In genomic region chr4:180909279-180909678, GRCh38 we compare ENCODE assay signal across 11 cellular contexts.
DNase-seq lines count a peak whose midpoint lies in the region; TF ChIP-seq lines count a peak whose summit lies in the region.
"Had no signal": no experiment of that assay in that cellular context is flagged by ENCODE, and none has a peak within 500 bp of the region (broad histone marks: within the 10 kb centered on the region; RNA-seq: fewer than 3 reads in every experiment).

No MANE protein-coding gene starts in this region.

- DNase-seq in AG08396 (ENCODE audit: low spot score), result peak; percentile 29
- DNase-seq in GM13977 (ENCODE audit: low spot score), result peak; percentile 18
- peak; percentile 9 for DNase-seq in NCI-H146 treated with DMSO at 0.1 percent for 48 hours (lab: John Stamatoyannopoulos, UW; ENCODE audit: unreplicated experiment)
- no peak for DNase-seq in foreskin fibroblast
- DNase-seq in amniotic stem cell (lab: John Stamatoyannopoulos, UW), result no peak
- DNase-seq in activated CD4-positive, alpha-beta T cell treated with anti-CD3 and anti-CD28 coated beads for 4 hours, result no peak
- DNase-seq in Ammon's horn (ENCODE audit: low spot score), result no peak
- no peak for DNase-seq in osteocyte (ENCODE audit: extremely low spot score, unreplicated experiment)
- DNase-seq: activated CD4-positive, alpha-beta T cell treated with anti-CD3 and anti-CD28 coated beads, Interleukin-2, amount 10 ng/mL, durations not matched to agents 7 days and 5 days; activated naive CD8-positive, alpha-beta T cell treated with anti-CD3 and anti-CD28 coated beads, Interleukin-2, amount 50 U/mL, for 24 hours; mesenchymal stem cell had no signal

- peak; percentile 47 for TF ChIP-seq CTCF in GM13977 (IDR thresholded peaks at IDR 0.05; ENCODE audit: extremely low read depth, insufficient read depth, missing control alignments)
- peak; percentile 20 for TF ChIP-seq CTCF in foreskin fibroblast (IDR thresholded peaks at IDR 0.05; ENCODE audit: low read depth, low read length)
- TF ChIP-seq CTCF in osteocyte (IDR thresholded peaks at IDR 0.05), result no peak

- no peaks in the 10 kb centered on the region for H3K27me3 Mint-ChIP-seq in osteocyte (ENCODE audit: unreplicated experiment)
- H3K27me3 Mint-ChIP-seq: activated CD4-positive, alpha-beta T cell treated with anti-CD3 and anti-CD28 coated beads, Interleukin-2, amount 10 ng/mL, durations not matched to agents 7 days and 5 days; activated naive CD8-positive, alpha-beta T cell treated with anti-CD3 and anti-CD28 coated beads, Interleukin-2, amount 50 U/mL, for 24 hours had no signal

- no peak overlapping the region for H3K4me3 Mint-ChIP-seq in osteocyte (ENCODE audit: unreplicated experiment)
- H3K4me3 Mint-ChIP-seq: activated CD4-positive, alpha-beta T cell treated with anti-CD3 and anti-CD28 coated beads, Interleukin-2, amount 10 ng/mL, durations not matched to agents 7 days and 5 days; activated naive CD8-positive, alpha-beta T cell treated with anti-CD3 and anti-CD28 coated beads, Interleukin-2, amount 50 U/mL, for 24 hours had no signal

- H3K27ac Mint-ChIP-seq in osteocyte (ENCODE audit: unreplicated experiment), result no peak overlapping the region
- H3K27ac Mint-ChIP-seq: activated CD4-positive, alpha-beta T cell treated with anti-CD3 and anti-CD28 coated beads, Interleukin-2, amount 10 ng/mL, durations not matched to agents 7 days and 5 days; activated naive CD8-positive, alpha-beta T cell treated with anti-CD3 and anti-CD28 coated beads, Interleukin-2, amount 50 U/mL, for 24 hours had no signal

- in situ Hi-C loops in GM13977 (cut with MboI; ENCODE audit: low pct_unique_long_range_greater_than_20kb, low sequenced_read_pairs, unreplicated experiment), result no loop called here

- no peaks in the 10 kb centered on the region for H3K9me3 Mint-ChIP-seq in osteocyte (ENCODE audit: unreplicated experiment)
- H3K9me3 Mint-ChIP-seq: activated CD4-positive, alpha-beta T cell treated with anti-CD3 and anti-CD28 coated beads, Interleukin-2, amount 10 ng/mL, durations not matched to agents 7 days and 5 days; activated naive CD8-positive, alpha-beta T cell treated with anti-CD3 and anti-CD28 coated beads, Interleukin-2, amount 50 U/mL, for 24 hours had no signal

- no peak overlapping the region for H3K4me3 ChIP-seq in foreskin fibroblast (ENCODE audit: low read depth in 1 of 2, low read length in 2 of 2)

- H3K4me1 Mint-ChIP-seq in osteocyte (ENCODE audit: unreplicated experiment), result no peaks in the 10 kb centered on the region
- H3K4me1 Mint-ChIP-seq: activated CD4-positive, alpha-beta T cell treated with anti-CD3 and anti-CD28 coated beads, Interleukin-2, amount 10 ng/mL, durations not matched to agents 7 days and 5 days; activated naive CD8-positive, alpha-beta T cell treated with anti-CD3 and anti-CD28 coated beads, Interleukin-2, amount 50 U/mL, for 24 hours had no signal

- H3K36me3 Mint-ChIP-seq in osteocyte (ENCODE audit: unreplicated experiment), result no peaks in the 10 kb centered on the region

Comparison
In these comparisons a context has a peak if more than half of its experiments do, and no peak if none do; other contexts are left out.
1. DNase-seq: peak in AG08396 (single experiment), GM13977 (single experiment) and NCI-H146 treated with DMSO at 0.1 percent for 48 hours (single experiment); none in foreskin fibroblast (0 of 2), amniotic stem cell (single experiment), activated CD4-positive, alpha-beta T cell treated with anti-CD3 and anti-CD28 coated beads for 4 hours (0 of 2), Ammon's horn (single experiment) and osteocyte (single experiment).